In genomic region chr15:84658788-84659411, GRCh38 we compare ENCODE assay signal across 9 cellular contexts. TPM values are rescaled to one million over a fixed set of nuclear protein-coding genes. Genes with fewer than 3 reads are reported as not detected.
DNase-seq lines count a peak whose midpoint lies in the region; ATAC-seq, FAIRE-seq and TF ChIP-seq lines count a peak whose summit lies in the region.
"Had no signal": no experiment of that assay in that cellular context is flagged by ENCODE, and none has a peak within 500 bp of the region (broad histone marks: within the 10 kb centered on the region; RNA-seq: fewer than 3 reads in every experiment).

No MANE protein-coding gene starts in this region.

- H3K36me3 Mint-ChIP-seq in nephron (ENCODE audit: low read depth) = peaks cover 4% of the 10 kb centered on the region

- peaks cover under 1% of the 10 kb centered on the region; the same call in 1 of the 2 replicates for H3K79me2 ChIP-seq in Karpas-422 (ENCODE audit: low read length)

- peak overlapping the region; percentile 41 for H3K27ac ChIP-seq in C4-2B
- peak overlapping the region; percentile 73 for H3K27ac ChIP-seq in Karpas-422 (ENCODE audit: low read length)
- H3K27ac ChIP-seq in coronary artery = peak overlapping the region; percentile 64 to 69
- peak overlapping the region in 1 of 2 donors; percentile 80 for H3K27ac ChIP-seq in small intestine (ENCODE audit: low read depth in 1 of 2, low read length in 1 of 2)
- H3K27ac ChIP-seq: foreskin keratinocyte had no signal

- DNase-seq in Karpas-422 (peak; percentile 63), coronary artery (ENCODE audit: low spot score) (no peak), small intestine (no peak), Ammon's horn (ENCODE audit: low spot score) (no peak)
- no peak for DNase-seq in activated effector memory CD4-positive, alpha-beta T cell treated with anti-CD3 and anti-CD28 coated beads, Interleukin-2, amount 50 U/mL, for 16 hours

- no peaks in the 10 kb centered on the region for H4K20me1 ChIP-seq in Karpas-422 (ENCODE audit: insufficient read depth, low read depth, low read length)

- H3K4me3 Mint-ChIP-seq in nephron = peak overlapping the region; percentile 69 to 83 (median 76)

- no peaks in the 10 kb centered on the region for H3K9me3 Mint-ChIP-seq in nephron

- H3K4me3 ChIP-seq in Karpas-422 (ENCODE audit: low read length) (peak overlapping the region; percentile 68), coronary artery (peak overlapping the region; percentile 89), small intestine (ENCODE audit: low read depth in 1 of 2, low read length in 2 of 2) (no peak overlapping the region)

- peak overlapping the region; percentile 79 for H3K9ac ChIP-seq in Karpas-422 (ENCODE audit: low read length)

- H3K27me3 ChIP-seq in Karpas-422 (ENCODE audit: low read length) (no peaks in the 10 kb centered on the region), small intestine (ENCODE audit: control insufficient read depth in 2 of 2, insufficient read depth in 2 of 2, low read length in 2 of 2) (no peaks in the 10 kb centered on the region)
- H3K27me3 ChIP-seq: foreskin keratinocyte had no signal

- H2AFZ ChIP-seq in Karpas-422 (ENCODE audit: low read length) = peak overlapping the region; percentile 55

- H3K4me1 ChIP-seq in Karpas-422 (ENCODE audit: low read length) (peaks cover 41% of the 10 kb centered on the region), small intestine (ENCODE audit: control insufficient read depth in 2 of 2, insufficient read depth in 1 of 2, low read depth in 1 of 2, low read length in 1 of 2) (peaks cover 0 to 3% of the 10 kb centered on the region in 2 donors)
- H3K4me1 ChIP-seq: foreskin keratinocyte had no signal

- peak overlapping the region; percentile 95 for H3K4me2 ChIP-seq in Karpas-422 (ENCODE audit: low read depth, low read length, poor library complexity, severe bottlenecking)

- no peak for ATAC-seq in HG03135 (IDR thresholded peaks at IDR 0.05; ENCODE audit: unreplicated experiment)

- WGBS in small intestine, 3 donors = 24 to 42% (median 38%) methylated on average over 7 of the region's 7 CpGs

- H3K36me3 ChIP-seq in Karpas-422 (ENCODE audit: insufficient read depth, low read length) (no peaks in the 10 kb centered on the region), small intestine (ENCODE audit: control insufficient read depth in 2 of 2, insufficient read depth in 2 of 2, low read length in 2 of 2) (no peaks in the 10 kb centered on the region)

- peaks cover 20% of the 10 kb centered on the region for H3K4me1 Mint-ChIP-seq in nephron

- no peaks in the 10 kb centered on the region for H3K27me3 Mint-ChIP-seq in nephron (ENCODE audit: low read depth)

- TF ChIP-seq CTCF in C4-2B (conservative IDR thresholded peaks at IDR 0.05) (no peak), coronary artery (IDR thresholded peaks at IDR 0.05) (no peak), nephron (IDR thresholded peaks at IDR 0.05; ENCODE audit: unreplicated experiment in 3 of 3) (no peak)

- no peaks in the 10 kb centered on the region for H3K9me3 ChIP-seq in Karpas-422 (ENCODE audit: low read length)
- H3K9me3 ChIP-seq in small intestine (ENCODE audit: control insufficient read depth, low read depth) = no peaks in the 10 kb centered on the region

- H3K9me2 ChIP-seq in Karpas-422 (replicated peaks; ENCODE audit: insufficient read depth, low read length) = no peaks in the 10 kb centered on the region

- H3K27ac Mint-ChIP-seq in nephron = peak overlapping the region in 1 of 3 experiments; percentile 46

- no peak for FAIRE-seq in small intestine (lab: Jason Lieb, UNC)

RNA-seq across cellular contexts. Expression of gene NMB, which starts 0.9 kb away (rescaled TPM):
- 15.1 and 17.2 TPM in 2 replicates for total RNA-seq in Karpas-422 (2014; rRNA removed; shearing (Covaris generic); ENCODE audit: low replicate concordance)
- polyA plus RNA-seq in small intestine = 1 to 10 TPM; 1.8 to 7.7 (median 2.2) TPM

RNA-seq across cellular contexts. Expression of gene WDR73, which starts 4.8 kb away (rescaled TPM):
- total RNA-seq in Karpas-422 (2014; rRNA removed; shearing (Covaris generic); ENCODE audit: low replicate concordance) = 35.7 and 36.1 TPM in 2 replicates
- 10 to 100 TPM in 1 of 3 donors, 1 to 10 TPM in 2; 6.3 to 13.8 (median 7.6) TPM for polyA plus RNA-seq in small intestine

RNA-seq across cellular contexts. Expression of gene SEC11A, which starts 57.0 kb away (rescaled TPM):
- total RNA-seq in Karpas-422 (2014; rRNA removed; shearing (Covaris generic); ENCODE audit: low replicate concordance) = 82.3 and 116 TPM in 2 replicates
- 100 to 1,000 TPM; 110 to 149 (median 147) TPM for polyA plus RNA-seq in small intestine

RNA-seq across cellular contexts. Expression of gene ZSCAN2, which starts 58.1 kb away (rescaled TPM):
- 21.8 and 27.2 TPM in 2 replicates for total RNA-seq in Karpas-422 (2014; rRNA removed; shearing (Covaris generic); ENCODE audit: low replicate concordance)
- polyA plus RNA-seq in small intestine = 1 to 10 TPM; 3.2 to 5.6 (median 3.4) TPM

Comparison
In these comparisons a context has a peak if more than half of its experiments do, and no peak if none do; other contexts are left out.
1. H3K4me3 ChIP-seq: peak in Karpas-422 (single experiment) and coronary artery (single experiment); none in small intestine (0 of 2).